Comparison of ENCODE assay signal across 1 cellular context in genomic region chr4:169757575-169758184, GRCh38.
A peak's percentile ranks its signal among the peaks of the same experiment; 100 is the strongest.
TF ChIP-seq lines count a peak whose summit lies in the region.

HPF1 (minus strand) TSS chr4:169757944; CDS start chr4:169757877, 67 bp downstream.

TF ChIP-seq in K562, 482 proteins besides CTCF, POLR2A, EP300 and RAD21 (continued from another document and continues in another):
- TF ChIP-seq, protein P1, sequence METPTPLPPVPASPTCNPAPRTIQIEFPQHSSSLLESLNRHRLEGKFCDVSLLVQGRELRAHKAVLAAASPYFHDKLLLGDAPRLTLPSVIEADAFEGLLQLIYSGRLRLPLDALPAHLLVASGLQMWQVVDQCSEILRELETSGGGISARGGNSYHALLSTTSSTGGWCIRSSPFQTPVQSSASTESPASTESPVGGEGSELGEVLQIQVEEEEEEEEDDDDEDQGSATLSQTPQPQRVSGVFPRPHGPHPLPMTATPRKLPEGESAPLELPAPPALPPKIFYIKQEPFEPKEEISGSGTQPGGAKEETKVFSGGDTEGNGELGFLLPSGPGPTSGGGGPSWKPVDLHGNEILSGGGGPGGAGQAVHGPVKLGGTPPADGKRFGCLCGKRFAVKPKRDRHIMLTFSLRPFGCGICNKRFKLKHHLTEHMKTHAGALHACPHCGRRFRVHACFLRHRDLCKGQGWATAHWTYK (CRISPR knock-in tag; IDR thresholded peaks at IDR 0.05) = no peak
- TF ChIP-seq ERF (CRISPR knock-in tag; IDR thresholded peaks at IDR 0.05) (no peak), PKNOX1 (IDR thresholded peaks at IDR 0.05) (no peak), U2AF2 (optimal IDR thresholded peaks at IDR 0.05; ENCODE audit: low read depth, low read length) (no peak), CLOCK (CRISPR knock-in tag; IDR thresholded peaks at IDR 0.05; ENCODE audit: borderline replicate concordance) (no peak), CBFA2T2 (conservative IDR thresholded peaks at IDR 0.05) (no peak), HDGF (IDR thresholded peaks at IDR 0.05) (no peak), KLF13 (tag; IDR thresholded peaks at IDR 0.05; ENCODE audit: borderline replicate concordance, low read depth) (no peak), SIN3A (IDR thresholded peaks at IDR 0.05; ENCODE audit: borderline replicate concordance in 2 of 2, control insufficient read depth in 1 of 2, low read depth in 2 of 2, low read length in 2 of 2) (peak in 1 of 2 experiments; percentile 67; a peak in 1 of 4 replicates), ZNF165 (CRISPR knock-in tag; IDR thresholded peaks at IDR 0.05; ENCODE audit: borderline replicate concordance) (no peak), THRAP3 (IDR thresholded peaks at IDR 0.05; ENCODE audit: borderline replicate concordance) (no peak), NFIC (IDR thresholded peaks at IDR 0.05) (peak; percentile 51), PTTG1 (tag; IDR thresholded peaks at IDR 0.05; ENCODE audit: low read depth) (no peak), RUNX1 (IDR thresholded peaks at IDR 0.05; ENCODE audit: low read depth) (no peak), ZNF583 (CRISPR knock-in tag; IDR thresholded peaks at IDR 0.05) (no peak), ZBTB12 (CRISPR knock-in tag; IDR thresholded peaks at IDR 0.05) (no peak), ZNF3 (CRISPR knock-in tag; IDR thresholded peaks at IDR 0.05) (no peak), FIP1L1 (IDR thresholded peaks at IDR 0.05; ENCODE audit: low read depth, low read length, poor library complexity, severe bottlenecking) (no peak), NFYB (IDR thresholded peaks at IDR 0.05; ENCODE audit: extremely low read depth, insufficient read length) (no peak), ZNF77 (CRISPR knock-in tag; IDR thresholded peaks at IDR 0.05) (no peak), ZNF778 (CRISPR knock-in tag; IDR thresholded peaks at IDR 0.05) (no peak), ZNF212 (CRISPR knock-in tag; IDR thresholded peaks at IDR 0.05) (no peak), ZNF280B (CRISPR knock-in tag; IDR thresholded peaks at IDR 0.05) (no peak), ZNF347 (CRISPR knock-in tag; IDR thresholded peaks at IDR 0.05; ENCODE audit: low read depth) (no peak), ZNF699 (CRISPR knock-in tag; IDR thresholded peaks at IDR 0.05; ENCODE audit: insufficient replicate concordance) (no peak), DPF2 (IDR thresholded peaks at IDR 0.05) (no peak), SP2 (IDR thresholded peaks at IDR 0.05; ENCODE audit: extremely low read depth, low read depth, low read length, poor library complexity, severe bottlenecking) (no peak), EZH2 (IDR thresholded peaks at IDR 0.05; ENCODE audit: borderline replicate concordance, low read depth, low read length) (no peak), TCF7L2 (IDR thresholded peaks at IDR 0.05; ENCODE audit: low read depth, low read length) (no peak), JUN (IDR thresholded peaks at IDR 0.05; ENCODE audit: borderline replicate concordance, low read depth, low read length) (no peak), JUN (CRISPR knock-in tag; IDR thresholded peaks at IDR 0.05; ENCODE audit: borderline replicate concordance) (no peak), CREB3 (tag; conservative IDR thresholded peaks at IDR 0.05; ENCODE audit: low read depth) (no peak), ZNF695 (CRISPR knock-in tag; IDR thresholded peaks at IDR 0.05) (no peak), VEZF1 (CRISPR knock-in tag; IDR thresholded peaks at IDR 0.05) (peak; percentile 68), ZNF124 (CRISPR knock-in tag; IDR thresholded peaks at IDR 0.05) (no peak), GATAD2B (IDR thresholded peaks at IDR 0.05; ENCODE audit: borderline replicate concordance) (no peak), ZNF395 (CRISPR knock-in tag; IDR thresholded peaks at IDR 0.05) (0 out of 2 replicates have a peak, but pooled peaks have one; percentile 53), U2AF1 (optimal IDR thresholded peaks at IDR 0.05; ENCODE audit: low read depth, low read length) (no peak), ZNF696 (CRISPR knock-in tag; conservative IDR thresholded peaks at IDR 0.05) (no peak)
- TF ChIP-seq, protein P2, sequence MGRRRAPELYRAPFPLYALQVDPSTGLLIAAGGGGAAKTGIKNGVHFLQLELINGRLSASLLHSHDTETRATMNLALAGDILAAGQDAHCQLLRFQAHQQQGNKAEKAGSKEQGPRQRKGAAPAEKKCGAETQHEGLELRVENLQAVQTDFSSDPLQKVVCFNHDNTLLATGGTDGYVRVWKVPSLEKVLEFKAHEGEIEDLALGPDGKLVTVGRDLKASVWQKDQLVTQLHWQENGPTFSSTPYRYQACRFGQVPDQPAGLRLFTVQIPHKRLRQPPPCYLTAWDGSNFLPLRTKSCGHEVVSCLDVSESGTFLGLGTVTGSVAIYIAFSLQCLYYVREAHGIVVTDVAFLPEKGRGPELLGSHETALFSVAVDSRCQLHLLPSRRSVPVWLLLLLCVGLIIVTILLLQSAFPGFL (CRISPR knock-in tag; IDR thresholded peaks at IDR 0.05) = no peak
- TF ChIP-seq, protein P3, sequence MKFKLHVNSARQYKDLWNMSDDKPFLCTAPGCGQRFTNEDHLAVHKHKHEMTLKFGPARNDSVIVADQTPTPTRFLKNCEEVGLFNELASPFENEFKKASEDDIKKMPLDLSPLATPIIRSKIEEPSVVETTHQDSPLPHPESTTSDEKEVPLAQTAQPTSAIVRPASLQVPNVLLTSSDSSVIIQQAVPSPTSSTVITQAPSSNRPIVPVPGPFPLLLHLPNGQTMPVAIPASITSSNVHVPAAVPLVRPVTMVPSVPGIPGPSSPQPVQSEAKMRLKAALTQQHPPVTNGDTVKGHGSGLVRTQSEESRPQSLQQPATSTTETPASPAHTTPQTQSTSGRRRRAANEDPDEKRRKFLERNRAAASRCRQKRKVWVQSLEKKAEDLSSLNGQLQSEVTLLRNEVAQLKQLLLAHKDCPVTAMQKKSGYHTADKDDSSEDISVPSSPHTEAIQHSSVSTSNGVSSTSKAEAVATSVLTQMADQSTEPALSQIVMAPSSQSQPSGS (CRISPR knock-in tag; IDR thresholded peaks at IDR 0.05) = no peak
- TF ChIP-seq, protein P4, sequence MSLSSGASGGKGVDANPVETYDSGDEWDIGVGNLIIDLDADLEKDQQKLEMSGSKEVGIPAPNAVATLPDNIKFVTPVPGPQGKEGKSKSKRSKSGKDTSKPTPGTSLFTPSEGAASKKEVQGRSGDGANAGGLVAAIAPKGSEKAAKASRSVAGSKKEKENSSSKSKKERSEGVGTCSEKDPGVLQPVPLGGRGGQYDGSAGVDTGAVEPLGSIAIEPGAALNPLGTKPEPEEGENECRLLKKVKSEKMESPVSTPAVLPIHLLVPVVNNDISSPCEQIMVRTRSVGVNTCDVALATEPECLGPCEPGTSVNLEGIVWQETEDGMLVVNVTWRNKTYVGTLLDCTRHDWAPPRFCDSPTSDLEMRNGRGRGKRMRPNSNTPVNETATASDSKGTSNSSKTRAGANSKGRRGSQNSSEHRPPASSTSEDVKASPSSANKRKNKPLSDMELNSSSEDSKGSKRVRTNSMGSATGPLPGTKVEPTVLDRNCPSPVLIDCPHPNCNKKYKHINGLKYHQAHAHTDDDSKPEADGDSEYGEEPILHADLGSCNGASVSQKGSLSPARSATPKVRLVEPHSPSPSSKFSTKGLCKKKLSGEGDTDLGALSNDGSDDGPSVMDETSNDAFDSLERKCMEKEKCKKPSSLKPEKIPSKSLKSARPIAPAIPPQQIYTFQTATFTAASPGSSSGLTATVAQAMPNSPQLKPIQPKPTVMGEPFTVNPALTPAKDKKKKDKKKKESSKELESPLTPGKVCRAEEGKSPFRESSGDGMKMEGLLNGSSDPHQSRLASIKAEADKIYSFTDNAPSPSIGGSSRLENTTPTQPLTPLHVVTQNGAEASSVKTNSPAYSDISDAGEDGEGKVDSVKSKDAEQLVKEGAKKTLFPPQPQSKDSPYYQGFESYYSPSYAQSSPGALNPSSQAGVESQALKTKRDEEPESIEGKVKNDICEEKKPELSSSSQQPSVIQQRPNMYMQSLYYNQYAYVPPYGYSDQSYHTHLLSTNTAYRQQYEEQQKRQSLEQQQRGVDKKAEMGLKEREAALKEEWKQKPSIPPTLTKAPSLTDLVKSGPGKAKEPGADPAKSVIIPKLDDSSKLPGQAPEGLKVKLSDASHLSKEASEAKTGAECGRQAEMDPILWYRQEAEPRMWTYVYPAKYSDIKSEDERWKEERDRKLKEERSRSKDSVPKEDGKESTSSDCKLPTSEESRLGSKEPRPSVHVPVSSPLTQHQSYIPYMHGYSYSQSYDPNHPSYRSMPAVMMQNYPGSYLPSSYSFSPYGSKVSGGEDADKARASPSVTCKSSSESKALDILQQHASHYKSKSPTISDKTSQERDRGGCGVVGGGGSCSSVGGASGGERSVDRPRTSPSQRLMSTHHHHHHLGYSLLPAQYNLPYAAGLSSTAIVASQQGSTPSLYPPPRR (CRISPR knock-in tag; IDR thresholded peaks at IDR 0.05; ENCODE audit: borderline replicate concordance) = no peak
- TF ChIP-seq, protein P5, sequence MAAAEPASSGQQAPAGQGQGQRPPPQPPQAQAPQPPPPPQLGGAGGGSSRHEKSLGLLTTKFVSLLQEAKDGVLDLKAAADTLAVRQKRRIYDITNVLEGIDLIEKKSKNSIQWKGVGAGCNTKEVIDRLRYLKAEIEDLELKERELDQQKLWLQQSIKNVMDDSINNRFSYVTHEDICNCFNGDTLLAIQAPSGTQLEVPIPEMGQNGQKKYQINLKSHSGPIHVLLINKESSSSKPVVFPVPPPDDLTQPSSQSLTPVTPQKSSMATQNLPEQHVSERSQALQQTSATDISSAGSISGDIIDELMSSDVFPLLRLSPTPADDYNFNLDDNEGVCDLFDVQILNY (CRISPR knock-in tag; IDR thresholded peaks at IDR 0.05) = no peak
